In genomic region chr17:59620064-59620359, GRCh38 we compare ENCODE assay signal across 8 cellular contexts. TPM values are rescaled to one million over a fixed set of nuclear protein-coding genes. Genes with fewer than 3 reads are reported as not detected.
DNase-seq lines count a peak whose midpoint lies in the region; ATAC-seq, FAIRE-seq and TF ChIP-seq lines count a peak whose summit lies in the region.

No MANE protein-coding gene starts in this region.

- H3K36me3 ChIP-seq in heart right ventricle (no peaks in the 10 kb centered on the region), astrocyte (ENCODE audit: insufficient read depth, low read length) (no peaks in the 10 kb centered on the region), lung (ENCODE audit: control insufficient read depth in 2 of 2, insufficient read depth in 2 of 2, low read length in 2 of 2) (peaks cover 0 to under 1% of the 10 kb centered on the region in 2 donors), upper lobe of right lung (no peaks in the 10 kb centered on the region)

- peak overlapping the region; percentile 74 to 94 (median 86) for H3K4me3 ChIP-seq in heart right ventricle
- H3K4me3 ChIP-seq in astrocyte (ENCODE audit: insufficient read depth, low read depth, low read length): peak overlapping the region; percentile 77
- peak overlapping the region; percentile 93 for H3K4me3 ChIP-seq in lung
- peak overlapping the region; percentile 86 for H3K4me3 ChIP-seq in upper lobe of right lung

- DNase-seq in heart right ventricle (no peak), cardiac septum (ENCODE audit: low spot score) (no peak), astrocyte (ENCODE audit: low read depth) (no peak), lung (ENCODE audit: low spot score) (no peak), upper lobe of right lung (no peak), NCI-H2227 treated with DMSO at 0.1 percent for 48 hours (lab: John Stamatoyannopoulos, UW) (no peak), DMS 273 treated with DMSO at 0.1 percent for 48 hours (lab: John Stamatoyannopoulos, UW) (no peak), UCSD-AML1 (lab: John Stamatoyannopoulos, UW; ENCODE audit: unreplicated experiment) (no peak)

- no peaks in the 10 kb centered on the region for H3K27me3 Mint-ChIP-seq in astrocyte (ENCODE audit: low read depth, unreplicated experiment)

- H3K4me1 Mint-ChIP-seq in astrocyte (ENCODE audit: low read depth, unreplicated experiment): peaks cover 26% of the 10 kb centered on the region

- ATAC-seq in heart right ventricle (peak in 1 of 8 donors; percentile 14), lung (ENCODE audit: insufficient read depth, low FRiP score) (no peak), upper lobe of right lung (no peak)

- WGBS in heart right ventricle, 2 donors: 1% methylated on average over 13 of the region's 13 CpGs
- 0 to 1% methylated on average over 13 of the region's 13 CpGs for WGBS in lung, 2 donors

- H3K27me3 ChIP-seq in heart right ventricle (no peaks in the 10 kb centered on the region), astrocyte (ENCODE audit: insufficient read depth, low read length) (no peaks in the 10 kb centered on the region), lung (ENCODE audit: control insufficient read depth, insufficient read depth) (no peaks in the 10 kb centered on the region), upper lobe of right lung (no peaks in the 10 kb centered on the region)

- TF ChIP-seq CTCF in heart right ventricle (IDR thresholded peaks at IDR 0.05): no peak
- no peak for TF ChIP-seq CTCF in astrocyte (IDR thresholded peaks at IDR 0.05; ENCODE audit: insufficient read depth, low read depth, low read length)
- TF ChIP-seq CTCF in lung (IDR thresholded peaks at IDR 0.05; ENCODE audit: control extremely low read depth, extremely low read depth): no peak
- no peak for TF ChIP-seq CTCF in upper lobe of right lung (IDR thresholded peaks at IDR 0.05)

- intact Hi-C loops in heart right ventricle (cut with DNase I) (loop anchor here in 1 of 10 donors (5.0 kb wide), 1 partner anchor 87 kb away; the partner anchor contains the start of genes PTRH2 and VMP1), cardiac septum (cut with DNase I) (no loop called here), upper lobe of right lung (cut with DNase I) (no loop called here)

- H3K79me2 ChIP-seq in astrocyte (ENCODE audit: insufficient read depth, low read length): peaks cover 62% of the 10 kb centered on the region

- no peaks in the 10 kb centered on the region for H3K36me3 Mint-ChIP-seq in astrocyte (ENCODE audit: low read depth, unreplicated experiment)

- peak overlapping the region; percentile 83 for H2AFZ ChIP-seq in astrocyte (ENCODE audit: low read depth, low read length)

- FAIRE-seq in astrocyte (lab: Jason Lieb, UNC): no peak

- H3K9me3 Mint-ChIP-seq in astrocyte (ENCODE audit: unreplicated experiment): no peaks in the 10 kb centered on the region

- H3K4me1 ChIP-seq in heart right ventricle: peaks cover 12 to 63% (median 51%) of the 10 kb centered on the region in 9 donors
- H3K4me1 ChIP-seq in astrocyte (ENCODE audit: insufficient read depth, low read length): peaks cover 25% of the 10 kb centered on the region
- peaks cover 3 to 19% of the 10 kb centered on the region in 2 donors for H3K4me1 ChIP-seq in lung (ENCODE audit: control insufficient read depth in 2 of 2, insufficient read depth in 2 of 2, low read length in 2 of 2)
- H3K4me1 ChIP-seq in upper lobe of right lung: peaks cover 46% of the 10 kb centered on the region

- H3K27ac ChIP-seq in heart right ventricle (peak overlapping the region; percentile 95 to 100 (median 98)), astrocyte (ENCODE audit: low read depth, low read length) (peak overlapping the region; percentile 99), lung (ENCODE audit: low read depth in 1 of 2, low read length in 1 of 2) (peak overlapping the region; percentile 94 to 96), upper lobe of right lung (peak overlapping the region; percentile 96)

- H3K9me3 ChIP-seq in heart right ventricle (no peaks in the 10 kb centered on the region), astrocyte (ENCODE audit: insufficient read depth, low read depth, low read length) (no peaks in the 10 kb centered on the region), lung (ENCODE audit: control insufficient read depth in 2 of 2, insufficient read depth in 1 of 2, low read length in 1 of 2) (no peaks in the 10 kb centered on the region), upper lobe of right lung (no peaks in the 10 kb centered on the region)

- peak overlapping the region; percentile 99 for H3K9ac ChIP-seq in astrocyte (ENCODE audit: low read length)

- H3K27ac Mint-ChIP-seq in astrocyte (ENCODE audit: unreplicated experiment): peak overlapping the region; percentile 100

- H3K4me3 Mint-ChIP-seq in astrocyte (ENCODE audit: unreplicated experiment): peak overlapping the region; percentile 97

- peak overlapping the region; percentile 90 for H3K4me2 ChIP-seq in astrocyte (ENCODE audit: low read length)

- H4K20me1 ChIP-seq in astrocyte (ENCODE audit: insufficient read depth, low read length): peaks cover 45% of the 10 kb centered on the region

RNA-seq across cellular contexts. Expression of gene CLTC, which starts 0.3 kb away (rescaled TPM):
- total RNA-seq in heart right ventricle (100 to 1,000 TPM; 138 to 196 (median 173) TPM), cardiac septum (204 TPM), astrocyte (381 and 391 TPM in 2 replicates), lung (100 to 1,000 TPM; 232 to 246 TPM), upper lobe of right lung (210 TPM)
- polyA plus RNA-seq in heart right ventricle (100 to 1,000 TPM in 1 of 2 donors, 10 to 100 TPM in 1; 42.5 to 140 TPM), lung (10 to 100 TPM; 87.7 to 92.0 TPM)

RNA-seq across cellular contexts. Expression of gene DHX40, which starts 54.6 kb away (rescaled TPM):
- 10 to 100 TPM; 14.2 to 22.9 (median 20.7) TPM for total RNA-seq in heart right ventricle
- 10 to 100 TPM in 1 of 2 donors, 1 to 10 TPM in 1; 6.9 to 10.0 TPM for polyA plus RNA-seq in heart right ventricle
- 18.2 TPM for total RNA-seq in cardiac septum
- 29.8 and 31.0 TPM in 2 replicates for total RNA-seq in astrocyte
- total RNA-seq in lung: 10 to 100 TPM; 21.7 to 74.5 TPM
- 10 to 100 TPM; 12.5 to 18.3 TPM for polyA plus RNA-seq in lung
- total RNA-seq in upper lobe of right lung: 25.0 TPM
